Comparison of ENCODE assay signal across 8 cellular contexts in the genomic region with DNA sequence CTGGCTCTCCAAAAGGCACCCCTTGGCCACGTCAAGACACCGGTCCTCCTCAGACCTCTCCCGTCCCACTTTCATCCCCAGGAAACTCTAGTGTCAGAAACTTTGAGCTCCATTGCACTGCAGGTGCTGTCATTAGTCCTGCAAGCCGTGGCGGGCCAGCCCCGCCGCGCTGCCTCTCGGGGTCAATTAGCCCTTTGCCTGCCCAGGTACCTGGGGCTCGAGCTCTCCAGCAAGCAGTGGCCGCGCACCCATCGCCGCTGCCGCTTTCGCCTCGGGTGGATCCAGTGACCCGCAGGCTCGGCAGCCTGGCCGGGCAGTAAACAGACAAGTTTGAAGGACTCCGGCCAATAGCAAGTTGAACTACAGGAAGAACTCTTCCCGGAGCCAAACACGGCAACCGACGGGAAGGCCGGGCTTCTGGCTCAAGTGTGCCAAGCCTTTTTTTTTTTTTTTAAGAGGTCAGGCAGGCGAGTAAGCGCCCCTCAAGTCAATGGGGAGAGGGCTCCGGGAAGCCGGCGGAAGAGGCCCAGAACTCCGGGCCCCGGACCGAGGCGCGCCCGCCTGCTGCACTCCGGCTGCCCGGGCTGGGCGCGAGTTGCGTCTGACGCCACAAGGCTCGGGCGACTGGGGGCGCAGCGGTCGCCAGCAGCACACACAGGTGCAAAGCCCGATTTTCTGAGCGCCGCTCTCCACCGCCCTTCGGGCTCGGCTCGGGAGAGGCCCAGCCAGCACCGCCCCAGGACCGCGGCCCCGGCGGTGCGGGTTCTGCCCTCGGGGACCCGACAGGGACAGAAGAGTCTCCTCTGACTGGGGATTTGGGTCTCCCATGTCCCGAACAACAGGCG. TPM values are rescaled to one million over a fixed set of nuclear protein-coding genes. Genes with fewer than 3 reads are reported as not detected.
DNase-seq lines count a peak whose midpoint lies in the region; ATAC-seq, FAIRE-seq and TF ChIP-seq lines count a peak whose summit lies in the region.

No MANE protein-coding gene starts in this region.

- H3K27me3 ChIP-seq in astrocyte (ENCODE audit: insufficient read depth, low read length) (peaks cover 24% of the 10 kb centered on the region), iPS-18a (ENCODE audit: control insufficient read depth, insufficient read depth, low read length) (peaks cover 65% of the 10 kb centered on the region), gastrocnemius medialis (no peaks in the 10 kb centered on the region)

- H3K4me1 ChIP-seq in astrocyte (ENCODE audit: insufficient read depth, low read length) (peaks cover 13% of the 10 kb centered on the region), iPS-18a (ENCODE audit: control insufficient read depth, low read depth, low read length) (peaks cover 14% of the 10 kb centered on the region), gastrocnemius medialis (peaks cover 15 to 19% of the 10 kb centered on the region in 2 donors)

- H3K9ac ChIP-seq in astrocyte (ENCODE audit: low read length) (peak overlapping the region; percentile 36), iPS-18a (ENCODE audit: low read length) (no peak overlapping the region)

- H4K20me1 ChIP-seq in astrocyte (ENCODE audit: insufficient read depth, low read length) = no peaks in the 10 kb centered on the region

- no TSS peak for BruUV-seq in Calu3 (replicated peaks; lab: Mats Ljungman, UMichigan)

- in situ Hi-C loops in gastrocnemius medialis (cut with MboI; ENCODE audit: low sequenced_read_pairs in 4 of 4) = loop anchor here in 1 of 4 donors (25.0 kb wide), 1 partner anchor 650 kb away; no protein-coding TSS in a partner anchor

- peaks cover 17% of the 10 kb centered on the region for H3K4me1 Mint-ChIP-seq in Calu3 (ENCODE audit: low read depth, unreplicated experiment)
- peaks cover 2% of the 10 kb centered on the region for H3K4me1 Mint-ChIP-seq in astrocyte (ENCODE audit: low read depth, unreplicated experiment)

- H3K27ac ChIP-seq in astrocyte (ENCODE audit: low read depth, low read length) (no peak overlapping the region), iPS-18a (ENCODE audit: low read length) (no peak overlapping the region), gastrocnemius medialis (peak overlapping the region; percentile 80 to 89 (median 86))

- H3K9me3 ChIP-seq in astrocyte (ENCODE audit: insufficient read depth, low read depth, low read length) (no peaks in the 10 kb centered on the region), iPS-18a (ENCODE audit: control insufficient read depth, low read depth, low read length) (no peaks in the 10 kb centered on the region), gastrocnemius medialis (no peaks in the 10 kb centered on the region)

- FAIRE-seq in astrocyte (lab: Jason Lieb, UNC) = no peak

- intact Hi-C loops in Calu3 (cut with micrococcal nuclease; ENCODE audit: unreplicated experiment) = no loop called here
- intact Hi-C loops in gastrocnemius medialis (cut with DNase I; ENCODE audit: low total_unique reads) = no loop called here

- TF ChIP-seq CTCF in Calu3 (IDR thresholded peaks at IDR 0.05; ENCODE audit: unreplicated experiment) (no peak), astrocyte (IDR thresholded peaks at IDR 0.05; ENCODE audit: insufficient read depth, low read depth, low read length) (no peak), gastrocnemius medialis (IDR thresholded peaks at IDR 0.05 in 4 of 5, conservative IDR thresholded peaks at IDR 0.05 in 1 of 5) (no peak)

- no peaks in the 10 kb centered on the region for H3K79me2 ChIP-seq in astrocyte (ENCODE audit: insufficient read depth, low read length)

- H3K27me3 Mint-ChIP-seq in Calu3 (ENCODE audit: unreplicated experiment) (no peaks in the 10 kb centered on the region), astrocyte (ENCODE audit: low read depth, unreplicated experiment) (peaks cover 8% of the 10 kb centered on the region)

- H3K4me3 Mint-ChIP-seq in Calu3 (ENCODE audit: low read depth, unreplicated experiment) (peak overlapping the region; percentile 94), astrocyte (ENCODE audit: unreplicated experiment) (peak overlapping the region; percentile 92)

- DNase-seq in Calu3 (peak; percentile 72), astrocyte (ENCODE audit: low read depth) (no peak), gastrocnemius medialis (peak in 1 of 2 donors; percentile 36), KG1 (lab: John Stamatoyannopoulos, UW) (no peak), NCI-H1048 (lab: John Stamatoyannopoulos, UW) (no peak)

- peak overlapping the region; percentile 91 for H3K4me2 ChIP-seq in astrocyte (ENCODE audit: low read length)

- H3K36me3 ChIP-seq in astrocyte (ENCODE audit: insufficient read depth, low read length) (no peaks in the 10 kb centered on the region), iPS-18a (ENCODE audit: control insufficient read depth, low read depth, low read length) (no peaks in the 10 kb centered on the region), gastrocnemius medialis (no peaks in the 10 kb centered on the region)

- H3K9me3 Mint-ChIP-seq in Calu3 (ENCODE audit: low read depth, unreplicated experiment) = no peaks in the 10 kb centered on the region
- no peaks in the 10 kb centered on the region for H3K9me3 Mint-ChIP-seq in astrocyte (ENCODE audit: unreplicated experiment)

- peak overlapping the region; percentile 60 for H3K27ac Mint-ChIP-seq in Calu3 (ENCODE audit: unreplicated experiment)
- no peak overlapping the region for H3K27ac Mint-ChIP-seq in astrocyte (ENCODE audit: unreplicated experiment)

- TF ChIP-seq POLR2A in gastrocnemius medialis (IDR thresholded peaks at IDR 0.05) = no peak

- H2AFZ ChIP-seq in astrocyte (ENCODE audit: low read depth, low read length) = peak overlapping the region; percentile 79

- peaks cover 33% of the 10 kb centered on the region for H3K36me3 Mint-ChIP-seq in Calu3 (ENCODE audit: insufficient read depth, unreplicated experiment)
- H3K36me3 Mint-ChIP-seq in astrocyte (ENCODE audit: low read depth, unreplicated experiment) = no peaks in the 10 kb centered on the region

- CTCF ChIA-PET in Calu3 (lab: Charles Lee) = no interaction called here

- ATAC-seq in HG03354 (IDR thresholded peaks at IDR 0.05; ENCODE audit: poor library complexity, severe bottlenecking, unreplicated experiment) = peak; percentile 48
- peak; percentile 64 to 67 for ATAC-seq in gastrocnemius medialis
- ATAC-seq in GM19452 (IDR thresholded peaks at IDR 0.05; ENCODE audit: unreplicated experiment) = no peak

- H3K4me3 ChIP-seq in astrocyte (ENCODE audit: insufficient read depth, low read depth, low read length) (peak overlapping the region; percentile 74), iPS-18a (ENCODE audit: low read length) (peak overlapping the region; percentile 75), gastrocnemius medialis (peak overlapping the region; percentile 73 to 93 (median 76))

RNA-seq across cellular contexts. Expression of gene ERBB4, which starts 1.1 kb away (rescaled TPM):
- total RNA-seq in Calu3 (2022) (2.2 and 2.9 TPM in 2 replicates), astrocyte (0.72 and 1.2 TPM in 2 replicates), gastrocnemius medialis (1 to 10 TPM; 1.6 to 5.7 (median 3.5) TPM)

Comparison
In these comparisons a context has a peak if more than half of its experiments do, and no peak if none do; other contexts are left out.
1. H3K27ac ChIP-seq: peak in gastrocnemius medialis (4 of 4); none in astrocyte (single experiment) and iPS-18a (single experiment).
2. Peak in every context shown above with its lines, with median percentiles within 50 percentile points of each other: H3K4me3 ChIP-seq.